Comparison of ENCODE assay signal across 1 cellular context in genomic region chr6:139081485-139081884, GRCh38.
TF ChIP-seq lines count a peak whose summit lies in the region.

No MANE protein-coding gene starts in this region.

TF ChIP-seq in K562, 482 proteins besides CTCF, POLR2A, EP300 and RAD21:
- peak; percentile 62; the same call in 1 of the 2 replicates for TF ChIP-seq ZNF316 (IDR thresholded peaks at IDR 0.05)
- TF ChIP-seq ZNF586 (CRISPR knock-in tag; conservative IDR thresholded peaks at IDR 0.05) = no peak
